Comparison of ENCODE assay signal across 25 cellular contexts in the genomic region with DNA sequence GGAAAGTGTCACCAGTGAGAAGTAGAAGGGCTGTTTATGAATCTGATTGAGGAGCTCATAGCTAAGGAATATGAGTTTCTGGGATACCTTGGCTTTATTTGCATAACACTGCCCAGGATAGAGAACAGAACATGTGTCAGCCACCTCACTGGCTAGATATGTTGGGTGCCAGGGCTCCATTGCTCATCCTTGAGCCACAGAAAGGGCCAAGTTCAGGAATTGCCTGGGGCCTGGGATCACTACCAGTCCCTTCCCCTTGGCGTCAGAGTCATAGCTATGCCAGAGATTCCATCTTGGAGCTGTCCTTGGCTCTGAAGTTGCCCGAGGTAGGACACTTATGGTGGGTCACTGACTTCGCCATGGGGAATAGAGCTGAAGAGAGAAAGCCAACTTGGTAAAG. TPM values are rescaled to one million over a fixed set of nuclear protein-coding genes. Genes with fewer than 3 reads are reported as not detected.
DNase-seq lines count a peak whose midpoint lies in the region; ATAC-seq and TF ChIP-seq lines count a peak whose summit lies in the region.
"Had no signal": no experiment of that assay in that cellular context is flagged by ENCODE, and none has a peak within 500 bp of the region (broad histone marks: within the 10 kb centered on the region; RNA-seq: fewer than 3 reads in every experiment).

No MANE protein-coding gene starts in this region.

- no peaks in the 10 kb centered on the region for H3K36me3 Mint-ChIP-seq in T-helper 2 cell treated with Interferon-gamma antibody and Interleukin-4, amounts not matched to agents 5 μg/mL and 100 μg/mL, for 36 hours (ENCODE audit: low read depth)

- intact Hi-C loops in esophagus muscularis mucosa (cut with DNase I) = no loop called here

- no peaks in the 10 kb centered on the region for H3K27me3 Mint-ChIP-seq in T-helper 2 cell treated with Interferon-gamma antibody and Interleukin-4, amounts not matched to agents 5 μg/mL and 100 μg/mL, for 36 hours (ENCODE audit: low read depth)
- H3K27me3 Mint-ChIP-seq: CD4-positive, alpha-beta T cell had no signal

- no peaks in the 10 kb centered on the region for H3K9me3 ChIP-seq in HEK293 (ENCODE audit: control insufficient read depth, insufficient read depth, low read depth, low read length)
- H3K9me3 ChIP-seq in esophagus muscularis mucosa = no peaks in the 10 kb centered on the region
- H3K9me3 ChIP-seq: A549; BLaER1 treated with 17β-estradiol and CSF1 and Interleukin-3, amounts not matched to agents 10 nM and 100 nM; MG63; SJSA1 had no signal

- H3K27ac Mint-ChIP-seq in T-helper 2 cell treated with Interferon-gamma antibody and Interleukin-4, amounts not matched to agents 5 μg/mL and 100 μg/mL, for 36 hours = no peak overlapping the region
- H3K27ac Mint-ChIP-seq: CD4-positive, alpha-beta T cell had no signal

- ATAC-seq in GM21447 (IDR thresholded peaks at IDR 0.05; ENCODE audit: unreplicated experiment) (no peak), HG02610 (IDR thresholded peaks at IDR 0.05; ENCODE audit: unreplicated experiment) (no peak)
- ATAC-seq: A549, GM12878, HCT116 had no signal

- H3K27me3 ChIP-seq in esophagus muscularis mucosa = no peaks in the 10 kb centered on the region
- H3K27me3 ChIP-seq: BLaER1 treated with 17β-estradiol and CSF1 and Interleukin-3, amounts not matched to agents 10 nM and 100 nM; MG63; SJSA1 had no signal

- no peak overlapping the region for H3K27ac ChIP-seq in HEK293 (ENCODE audit: extremely low read depth, low read depth, low read length)
- no peak overlapping the region for H3K27ac ChIP-seq in RWPE1
- H3K27ac ChIP-seq in esophagus muscularis mucosa (replicated peaks in 1 of 4) = no peak overlapping the region
- H3K27ac ChIP-seq: A549; BLaER1 treated with 17β-estradiol and CSF1 and Interleukin-3, amounts not matched to agents 10 nM and 100 nM; SJSA1 had no signal

- CTCF ChIA-PET in HEK293 (lab: Yijun Ruan, JAX) = interaction anchor here (2.6 kb wide), 1 partner anchor 16 kb away, joined by 10 read pairs; no protein-coding TSS in a partner anchor
- CTCF ChIA-PET in RWPE1 (lab: Yijun Ruan, JAX) = no interaction called here

- no peak for TF ChIP-seq CTCF in HEK293 (tag by site-specific recombination; IDR thresholded peaks at IDR 0.05)
- no peak for TF ChIP-seq CTCF in RWPE1 (conservative IDR thresholded peaks at IDR 0.05; ENCODE audit: low read depth)
- no peak for TF ChIP-seq CTCF in esophagus muscularis mucosa (IDR thresholded peaks at IDR 0.05)

- 93% methylated on average over 3 of the region's 3 CpGs for WGBS in esophagus muscularis mucosa

- H3K4me1 Mint-ChIP-seq in T-helper 2 cell treated with Interferon-gamma antibody and Interleukin-4, amounts not matched to agents 5 μg/mL and 100 μg/mL, for 36 hours (ENCODE audit: low read depth) = no peaks in the 10 kb centered on the region

- peak; percentile 6 for DNase-seq in RWPE1 (ENCODE audit: low spot score)
- DNase-seq in esophagus muscularis mucosa (ENCODE audit: extremely low spot score) = peak; percentile 53
- DNase-seq in T-helper 2 cell treated with Interferon-gamma antibody and Interleukin-4, amounts not matched to agents 5 μg/mL and 100 μg/mL, for 36 hours (ENCODE audit: low spot score) = no peak
- no peak for DNase-seq in NCI-H226
- DNase-seq: AML-193; CD4-positive, alpha-beta T cell; GDM1; KBM-7; MG63; NCI-H1105 treated with DMSO at 0.1 percent for 48 hours; NCI-H146; NCI-H1930; NCI-H2107; NCI-H446; NCI-H524 treated with DMSO at 0.1 percent for 48 hours; NCI-H774; Right ventricle myocardium superior had no signal

- POLR2A ChIA-PET in HEK293 (lab: Yijun Ruan, JAX) (no interaction called here), RWPE1 (lab: Yijun Ruan, JAX; ENCODE audit: low non-redundant PET) (no interaction called here)

- no peak for TF ChIP-seq POLR2A in esophagus muscularis mucosa (IDR thresholded peaks at IDR 0.05; ENCODE audit: low read depth)

- TF ChIP-seq EP300 in esophagus muscularis mucosa (IDR thresholded peaks at IDR 0.05) = no peak

- no peak overlapping the region for H3K4me3 Mint-ChIP-seq in T-helper 2 cell treated with Interferon-gamma antibody and Interleukin-4, amounts not matched to agents 5 μg/mL and 100 μg/mL, for 36 hours
- H3K4me3 Mint-ChIP-seq: CD4-positive, alpha-beta T cell had no signal

- H3K9me3 Mint-ChIP-seq in T-helper 2 cell treated with Interferon-gamma antibody and Interleukin-4, amounts not matched to agents 5 μg/mL and 100 μg/mL, for 36 hours = no peaks in the 10 kb centered on the region
- H3K9me3 Mint-ChIP-seq: CD4-positive, alpha-beta T cell had no signal

- no peak overlapping the region for H3K4me3 ChIP-seq in HEK293 (ENCODE audit: low read depth, low read length)
- no peak overlapping the region for H3K4me3 ChIP-seq in esophagus muscularis mucosa
- H3K4me3 ChIP-seq: A549; BLaER1 treated with 17β-estradiol and CSF1 and Interleukin-3, amounts not matched to agents 10 nM and 100 nM; GM12878; MG63; SJSA1 had no signal

- H3K36me3 ChIP-seq in HEK293 (ENCODE audit: control insufficient read depth in 2 of 2, insufficient read depth in 1 of 2, low read length in 2 of 2) (peaks cover 0 to 33% of the 10 kb centered on the region in 2 experiments; a peak in 1 of 3 replicates), esophagus muscularis mucosa (peaks cover 0 to 32% (median 23%) of the 10 kb centered on the region in 4 donors)
- H3K36me3 ChIP-seq: MG63, SJSA1 had no signal

- H3K4me1 ChIP-seq in HEK293 (ENCODE audit: control insufficient read depth, insufficient read depth, low read length) (no peaks in the 10 kb centered on the region), esophagus muscularis mucosa (no peaks in the 10 kb centered on the region)
- H3K4me1 ChIP-seq: A549, SJSA1 had no signal

TF ChIP-seq in HEK293, 187 proteins besides CTCF, POLR2A, EP300 and RAD21:
- TF ChIP-seq, protein P1, sequence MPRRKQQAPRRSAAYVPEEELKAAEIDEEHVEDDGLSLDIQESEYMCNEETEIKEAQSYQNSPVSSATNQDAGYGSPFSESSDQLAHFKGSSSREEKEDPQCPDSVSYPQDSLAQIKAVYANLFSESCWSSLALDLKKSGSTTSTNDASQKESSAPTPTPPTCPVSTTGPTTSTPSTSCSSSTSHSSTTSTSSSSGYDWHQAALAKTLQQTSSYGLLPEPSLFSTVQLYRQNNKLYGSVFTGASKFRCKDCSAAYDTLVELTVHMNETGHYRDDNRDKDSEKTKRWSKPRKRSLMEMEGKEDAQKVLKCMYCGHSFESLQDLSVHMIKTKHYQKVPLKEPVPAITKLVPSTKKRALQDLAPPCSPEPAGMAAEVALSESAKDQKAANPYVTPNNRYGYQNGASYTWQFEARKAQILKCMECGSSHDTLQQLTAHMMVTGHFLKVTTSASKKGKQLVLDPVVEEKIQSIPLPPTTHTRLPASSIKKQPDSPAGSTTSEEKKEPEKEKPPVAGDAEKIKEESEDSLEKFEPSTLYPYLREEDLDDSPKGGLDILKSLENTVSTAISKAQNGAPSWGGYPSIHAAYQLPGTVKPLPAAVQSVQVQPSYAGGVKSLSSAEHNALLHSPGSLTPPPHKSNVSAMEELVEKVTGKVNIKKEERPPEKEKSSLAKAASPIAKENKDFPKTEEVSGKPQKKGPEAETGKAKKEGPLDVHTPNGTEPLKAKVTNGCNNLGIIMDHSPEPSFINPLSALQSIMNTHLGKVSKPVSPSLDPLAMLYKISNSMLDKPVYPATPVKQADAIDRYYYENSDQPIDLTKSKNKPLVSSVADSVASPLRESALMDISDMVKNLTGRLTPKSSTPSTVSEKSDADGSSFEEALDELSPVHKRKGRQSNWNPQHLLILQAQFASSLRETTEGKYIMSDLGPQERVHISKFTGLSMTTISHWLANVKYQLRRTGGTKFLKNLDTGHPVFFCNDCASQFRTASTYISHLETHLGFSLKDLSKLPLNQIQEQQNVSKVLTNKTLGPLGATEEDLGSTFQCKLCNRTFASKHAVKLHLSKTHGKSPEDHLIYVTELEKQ (tag by site-specific recombination; IDR thresholded peaks at IDR 0.05; ENCODE audit: borderline replicate concordance) = no peak
- TF ChIP-seq, protein P2, sequence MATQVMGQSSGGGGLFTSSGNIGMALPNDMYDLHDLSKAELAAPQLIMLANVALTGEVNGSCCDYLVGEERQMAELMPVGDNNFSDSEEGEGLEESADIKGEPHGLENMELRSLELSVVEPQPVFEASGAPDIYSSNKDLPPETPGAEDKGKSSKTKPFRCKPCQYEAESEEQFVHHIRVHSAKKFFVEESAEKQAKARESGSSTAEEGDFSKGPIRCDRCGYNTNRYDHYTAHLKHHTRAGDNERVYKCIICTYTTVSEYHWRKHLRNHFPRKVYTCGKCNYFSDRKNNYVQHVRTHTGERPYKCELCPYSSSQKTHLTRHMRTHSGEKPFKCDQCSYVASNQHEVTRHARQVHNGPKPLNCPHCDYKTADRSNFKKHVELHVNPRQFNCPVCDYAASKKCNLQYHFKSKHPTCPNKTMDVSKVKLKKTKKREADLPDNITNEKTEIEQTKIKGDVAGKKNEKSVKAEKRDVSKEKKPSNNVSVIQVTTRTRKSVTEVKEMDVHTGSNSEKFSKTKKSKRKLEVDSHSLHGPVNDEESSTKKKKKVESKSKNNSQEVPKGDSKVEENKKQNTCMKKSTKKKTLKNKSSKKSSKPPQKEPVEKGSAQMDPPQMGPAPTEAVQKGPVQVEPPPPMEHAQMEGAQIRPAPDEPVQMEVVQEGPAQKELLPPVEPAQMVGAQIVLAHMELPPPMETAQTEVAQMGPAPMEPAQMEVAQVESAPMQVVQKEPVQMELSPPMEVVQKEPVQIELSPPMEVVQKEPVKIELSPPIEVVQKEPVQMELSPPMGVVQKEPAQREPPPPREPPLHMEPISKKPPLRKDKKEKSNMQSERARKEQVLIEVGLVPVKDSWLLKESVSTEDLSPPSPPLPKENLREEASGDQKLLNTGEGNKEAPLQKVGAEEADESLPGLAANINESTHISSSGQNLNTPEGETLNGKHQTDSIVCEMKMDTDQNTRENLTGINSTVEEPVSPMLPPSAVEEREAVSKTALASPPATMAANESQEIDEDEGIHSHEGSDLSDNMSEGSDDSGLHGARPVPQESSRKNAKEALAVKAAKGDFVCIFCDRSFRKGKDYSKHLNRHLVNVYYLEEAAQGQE (tag by site-specific recombination; IDR thresholded peaks at IDR 0.05) = 0 out of 2 replicates have a peak, but pooled peaks have one; percentile 20

RNA-seq across cellular contexts. Expression of a gene that starts 49.0 kb away (rescaled TPM):
- 10 to 100 TPM; 36.7 to 51.0 (median 42.3) TPM for total RNA-seq in esophagus muscularis mucosa

RNA-seq across cellular contexts. Expression of a gene that starts 52.8 kb away (rescaled TPM):
- 10 to 100 TPM; 12.0 to 47.1 (median 23.2) TPM for total RNA-seq in esophagus muscularis mucosa

Comparison
In these comparisons a context has a peak if more than half of its experiments do, and no peak if none do; other contexts are left out.
1. DNase-seq: peak in RWPE1 (single experiment) and esophagus muscularis mucosa (single experiment); none in T-helper 2 cell treated with Interferon-gamma antibody and Interleukin-4, amounts not matched to agents 5 μg/mL and 100 μg/mL, for 36 hours (single experiment) and NCI-H226 (single experiment).